In the genomic region with DNA sequence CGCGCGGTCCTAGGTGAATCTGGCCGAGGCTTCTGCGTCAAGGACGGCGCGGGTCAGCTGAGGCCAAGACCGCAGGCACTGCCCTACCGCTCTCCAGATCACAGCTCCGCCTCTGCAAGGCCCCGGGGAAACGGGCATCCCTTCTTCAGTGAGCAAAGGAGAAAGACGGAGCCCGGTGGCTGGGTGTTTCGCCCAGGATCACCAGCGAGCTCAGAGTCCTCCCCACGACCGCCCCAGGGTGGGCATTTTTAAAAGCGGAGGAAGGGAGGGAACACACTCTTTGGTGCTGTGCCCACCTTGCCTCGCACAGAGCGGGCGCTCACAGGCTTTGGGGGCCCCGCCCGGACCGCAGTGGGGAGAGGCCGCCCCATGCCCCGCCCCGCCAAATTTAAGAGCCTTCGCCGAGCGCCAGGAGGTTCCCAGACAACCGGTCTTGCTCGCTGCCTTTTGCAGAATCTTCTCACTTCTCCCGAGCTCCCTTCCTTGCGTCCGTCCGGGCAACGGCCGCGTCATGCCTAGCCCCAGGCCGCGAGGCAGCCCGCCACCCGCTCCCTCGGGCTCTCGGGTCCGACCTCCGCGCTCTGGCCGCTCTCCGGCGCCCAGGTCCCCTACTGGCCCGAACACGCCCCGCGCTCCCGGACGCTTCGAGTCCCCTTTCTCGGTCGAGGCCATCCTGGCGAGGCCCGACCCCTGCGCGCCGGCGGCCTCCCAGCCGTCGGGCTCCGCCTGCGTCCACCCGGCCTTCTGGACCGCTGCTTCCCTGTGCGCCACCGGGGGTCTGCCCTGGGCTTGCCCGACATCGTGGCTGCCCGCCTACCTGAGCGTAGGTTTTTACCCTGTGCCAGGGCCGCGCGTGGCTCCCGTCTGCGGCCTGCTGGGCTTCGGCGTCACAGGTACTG, we compare ENCODE assay signal across 8 cellular contexts. TPM values are rescaled to one million over a fixed set of nuclear protein-coding genes. Genes with fewer than 3 reads are reported as not detected.
DNase-seq lines count a peak whose midpoint lies in the region; ATAC-seq, FAIRE-seq and TF ChIP-seq lines count a peak whose summit lies in the region.

A gene with protein sequence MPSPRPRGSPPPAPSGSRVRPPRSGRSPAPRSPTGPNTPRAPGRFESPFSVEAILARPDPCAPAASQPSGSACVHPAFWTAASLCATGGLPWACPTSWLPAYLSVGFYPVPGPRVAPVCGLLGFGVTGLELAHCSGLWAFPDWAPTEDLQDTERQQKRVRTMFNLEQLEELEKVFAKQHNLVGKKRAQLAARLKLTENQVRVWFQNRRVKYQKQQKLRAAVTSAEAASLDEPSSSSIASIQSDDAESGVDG (plus strand): TSS at position 419 of the 899 bp plus-strand sequence. CDS start 93 bp downstream, at position 512.

- no peaks in the 10 kb centered on the region for H3K36me3 Mint-ChIP-seq in astrocyte (ENCODE audit: low read depth, unreplicated experiment)

- no peaks in the 10 kb centered on the region for H3K79me2 ChIP-seq in astrocyte (ENCODE audit: insufficient read depth, low read length)

- no peaks in the 10 kb centered on the region for H3K4me1 Mint-ChIP-seq in astrocyte (ENCODE audit: low read depth, unreplicated experiment)

- no peaks in the 10 kb centered on the region for H3K9me3 ChIP-seq in astrocyte (ENCODE audit: insufficient read depth, low read depth, low read length)
- H3K9me3 ChIP-seq in left lung: no peaks in the 10 kb centered on the region
- no peaks in the 10 kb centered on the region for H3K9me3 ChIP-seq in tibial artery

- H3K4me3 ChIP-seq in astrocyte (ENCODE audit: insufficient read depth, low read depth, low read length) (no peak within 1 kb of the TSS), left lung (peak within 1 kb of the TSS; percentile 13), tibial artery (peak within 1 kb of the TSS; percentile 22 to 42)

- H3K9me3 Mint-ChIP-seq in astrocyte (ENCODE audit: unreplicated experiment): peaks cover 5% of the 10 kb centered on the region

- H3K4me1 ChIP-seq in astrocyte (ENCODE audit: insufficient read depth, low read length) (no peaks in the 10 kb centered on the region), left lung (peaks cover 10 to 14% of the 10 kb centered on the region in 2 donors), tibial artery (peaks cover 0 to 19% (median 15%) of the 10 kb centered on the region in 4 donors)

- peak within 1 kb of the TSS; percentile 54 for H3K4me2 ChIP-seq in astrocyte (ENCODE audit: low read length)

- peak within 1 kb of the TSS; percentile 8 for H3K4me3 Mint-ChIP-seq in astrocyte (ENCODE audit: unreplicated experiment)

- H3K27me3 Mint-ChIP-seq in astrocyte (ENCODE audit: low read depth, unreplicated experiment): peaks cover 48% of the 10 kb centered on the region

- no peak within 1 kb of the TSS for H3K9ac ChIP-seq in astrocyte (ENCODE audit: low read length)

- no peak for FAIRE-seq in astrocyte (lab: Jason Lieb, UNC)

- H3K36me3 ChIP-seq in astrocyte (ENCODE audit: insufficient read depth, low read length) (no peaks in the 10 kb centered on the region), left lung (no peaks in the 10 kb centered on the region), tibial artery (no peaks in the 10 kb centered on the region)

- no peak for TF ChIP-seq CTCF in astrocyte (IDR thresholded peaks at IDR 0.05; ENCODE audit: insufficient read depth, low read depth, low read length)
- TF ChIP-seq CTCF in left lung (IDR thresholded peaks at IDR 0.05): no peak
- TF ChIP-seq CTCF in tibial artery (IDR thresholded peaks at IDR 0.05): no peak

- H2AFZ ChIP-seq in astrocyte (ENCODE audit: low read depth, low read length): peak within 1 kb of the TSS; percentile 34

- peak; percentile 61 for DNase-seq in activated CD8-positive, alpha-beta memory T cell treated with anti-CD3 and anti-CD28 coated beads for 24 hours
- DNase-seq in activated CD8-positive, alpha-beta memory T cell treated with anti-CD3 and anti-CD28 coated beads, Interleukin-2, amount 50 U/mL, for 4 hours: no peak
- DNase-seq in astrocyte (ENCODE audit: low read depth) (no peak), left lung (peak in 1 of 2 donors; percentile 80), tibial artery (no peak)
- no peak for DNase-seq in effector CD8-positive, alpha-beta T cell (lab: John Stamatoyannopoulos, UW)

- H4K20me1 ChIP-seq in astrocyte (ENCODE audit: insufficient read depth, low read length): no peaks in the 10 kb centered on the region

- intact Hi-C loops in left lung (cut with DNase I): no loop called here
- intact Hi-C loops in tibial artery (cut with DNase I; ENCODE audit: low total_unique reads): no loop called here

- ATAC-seq in left lung (peak; percentile 66), HG03039 (IDR thresholded peaks at IDR 0.05; ENCODE audit: unreplicated experiment) (no peak), GM18517 (IDR thresholded peaks at IDR 0.05; ENCODE audit: unreplicated experiment) (no peak)

- H3K27ac Mint-ChIP-seq in astrocyte (ENCODE audit: unreplicated experiment): no peak within 1 kb of the TSS

- H3K27ac ChIP-seq in astrocyte (ENCODE audit: low read depth, low read length): no peak within 1 kb of the TSS
- no peak within 1 kb of the TSS for H3K27ac ChIP-seq in left lung
- no peak within 1 kb of the TSS for H3K27ac ChIP-seq in tibial artery

- H3K27me3 ChIP-seq in astrocyte (ENCODE audit: insufficient read depth, low read length): peaks cover 63% of the 10 kb centered on the region
- peaks cover 36 to 79% of the 10 kb centered on the region in 2 donors for H3K27me3 ChIP-seq in left lung
- H3K27me3 ChIP-seq in tibial artery: peaks cover 0 to 63% of the 10 kb centered on the region in 2 donors

RNA-seq across cellular contexts. Expression of the gene that starts here (rescaled TPM):
- total RNA-seq in astrocyte (not detected in 2 replicates), left lung (not detected)

Comparison
In these comparisons a context has a peak if more than half of its experiments do, and no peak if none do; other contexts are left out.
1. Peak in ATAC-seq and H3K4me3 ChIP-seq in left lung; RNA of the gene not detected or under 1 TPM.